In genomic region chr4:172188248-172188976, GRCh38 we compare ENCODE assay signal across 1 cellular context.
TF ChIP-seq lines count a peak whose summit lies in the region.

No MANE protein-coding gene starts in this region.

TF ChIP-seq in K562, 482 proteins besides CTCF, POLR2A, EP300 and RAD21:
- TF ChIP-seq CBX5 (IDR thresholded peaks at IDR 0.05; ENCODE audit: borderline replicate concordance, low read depth) (no peak), ZNF318 (IDR thresholded peaks at IDR 0.05; ENCODE audit: borderline replicate concordance in 1 of 2, low read depth in 1 of 2) (no peak), ZBTB8A (IDR thresholded peaks at IDR 0.05; ENCODE audit: partially characterized antibody) (no peak), ZNF766 (CRISPR knock-in tag; conservative IDR thresholded peaks at IDR 0.05) (no peak), GATA2 (CRISPR knock-in tag; IDR thresholded peaks at IDR 0.05) (no peak), RBM39 (optimal IDR thresholded peaks at IDR 0.05; ENCODE audit: low read depth, low read length) (no peak), TAF9B (IDR thresholded peaks at IDR 0.05; ENCODE audit: partially characterized antibody) (no peak), MEF2D (tag; conservative IDR thresholded peaks at IDR 0.05; ENCODE audit: low read depth) (no peak), CEBPG (CRISPR knock-in tag; IDR thresholded peaks at IDR 0.05) (no peak), CEBPG (tag; conservative IDR thresholded peaks at IDR 0.05 in 1 of 2, IDR thresholded peaks at IDR 0.05 in 1 of 2) (no peak), PURB (CRISPR knock-in tag; IDR thresholded peaks at IDR 0.05; ENCODE audit: low read depth) (no peak), ZNF583 (CRISPR knock-in tag; IDR thresholded peaks at IDR 0.05) (no peak), CHD7 (IDR thresholded peaks at IDR 0.05; ENCODE audit: low read depth, low read length) (no peak), MNT (conservative IDR thresholded peaks at IDR 0.05) (no peak), CHD2 (IDR thresholded peaks at IDR 0.05; ENCODE audit: low read depth, low read length) (no peak), MBD2 (IDR thresholded peaks at IDR 0.05; ENCODE audit: borderline replicate concordance, low read depth) (no peak), RBM17 (IDR thresholded peaks at IDR 0.05; ENCODE audit: borderline replicate concordance, low read depth, low read length) (no peak), DLX4 (CRISPR knock-in tag; IDR thresholded peaks at IDR 0.05) (no peak), CEBPB (tag; IDR thresholded peaks at IDR 0.05) (no peak), SREBF2 (CRISPR knock-in tag; IDR thresholded peaks at IDR 0.05) (no peak), ZNF57 (CRISPR knock-in tag; IDR thresholded peaks at IDR 0.05) (no peak)
